Comparison of ENCODE assay signal across 20 cellular contexts in the genomic region with DNA sequence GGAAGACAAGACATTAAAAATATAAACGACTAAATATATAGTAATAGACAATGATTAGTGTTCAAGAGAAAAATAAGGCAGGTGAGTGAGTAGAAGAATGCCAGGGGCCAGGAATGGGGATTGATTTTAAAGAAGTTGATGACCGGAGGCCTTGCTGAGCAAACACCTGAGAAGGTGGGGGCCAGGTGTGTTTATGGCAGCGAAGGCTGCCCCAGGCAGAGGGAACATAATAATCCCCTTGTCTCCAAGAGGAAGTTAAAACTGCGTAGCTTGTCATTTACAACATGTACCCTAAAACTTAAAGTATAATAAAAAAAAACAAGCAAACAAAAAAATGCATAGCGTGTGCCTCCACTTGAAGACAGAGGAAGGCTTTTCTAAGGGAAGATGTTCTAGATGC.
DNase-seq lines count a peak whose midpoint lies in the region; ATAC-seq and TF ChIP-seq lines count a peak whose summit lies in the region.
"Had no signal": no experiment of that assay in that cellular context is flagged by ENCODE, and none has a peak within 500 bp of the region (broad histone marks: within the 10 kb centered on the region; RNA-seq: fewer than 3 reads in every experiment).

No MANE protein-coding gene starts in this region.

- H3K27me3 Mint-ChIP-seq in MCF 10A (ENCODE audit: insufficient read depth, unreplicated experiment) = no peaks in the 10 kb centered on the region
- H3K27me3 Mint-ChIP-seq: B cell had no signal

- no peak overlapping the region for H3K27ac ChIP-seq in breast epithelium
- peak overlapping the region in 3 of 4 donors; percentile 8 to 73 (median 66) for H3K27ac ChIP-seq in transverse colon
- H3K27ac ChIP-seq in esophagus squamous epithelium = no peak overlapping the region
- H3K27ac ChIP-seq: 22Rv1, BLaER1 had no signal

- in situ Hi-C loops in transverse colon (cut with MboI; ENCODE audit: low pct_ligation_motif_present in 1 of 4, low pct_unique_long_range_greater_than_20kb in 1 of 4, low sequenced_read_pairs in 3 of 4) = no loop called here

- peaks cover 33% of the 10 kb centered on the region for H3K4me1 Mint-ChIP-seq in MCF 10A (ENCODE audit: insufficient read depth, unreplicated experiment)
- H3K4me1 Mint-ChIP-seq: GM23338, H9 had no signal

- no peak for TF ChIP-seq EP300 in transverse colon (IDR thresholded peaks at IDR 0.05; ENCODE audit: low read depth)

- TF ChIP-seq POLR2A in breast epithelium (IDR thresholded peaks at IDR 0.05) (no peak), transverse colon (IDR thresholded peaks at IDR 0.05) (no peak), esophagus squamous epithelium (IDR thresholded peaks at IDR 0.05) (no peak)

- H3K4me3 ChIP-seq in breast epithelium (no peak overlapping the region), mucosa of descending colon (no peak overlapping the region), transverse colon (no peak overlapping the region), esophagus squamous epithelium (no peak overlapping the region)
- H3K4me3 ChIP-seq: BLaER1, GM12878, GM23338 had no signal

- intact Hi-C loops in MCF 10A (cut with micrococcal nuclease) (no loop called here), breast epithelium (cut with DNase I; ENCODE audit: low total_unique reads) (no loop called here), mucosa of descending colon (cut with DNase I, micrococcal nuclease) (no loop called here), transverse colon (cut with DNase I; ENCODE audit: low total_unique reads) (no loop called here), esophagus squamous epithelium (cut with DNase I) (no loop called here)

- H3K9me3 Mint-ChIP-seq in MCF 10A (ENCODE audit: unreplicated experiment) = no peaks in the 10 kb centered on the region
- H3K9me3 Mint-ChIP-seq: CD14-positive monocyte; CD4-positive, alpha-beta T cell; CD8-positive, alpha-beta memory T cell; GM23338; H9 had no signal

- ATAC-seq in mucosa of descending colon = peak; percentile 76
- no peak for ATAC-seq in GM19035 (IDR thresholded peaks at IDR 0.05; ENCODE audit: unreplicated experiment)
- ATAC-seq: GM12878, HCT116 had no signal

- no TSS peak for BruUV-seq in MCF 10A (replicated peaks; lab: Mats Ljungman, UMichigan)

- H3K27ac Mint-ChIP-seq in MCF 10A (ENCODE audit: low read depth, unreplicated experiment) = peak overlapping the region; percentile 58
- H3K27ac Mint-ChIP-seq: B cell; CD14-positive monocyte; CD4-positive, alpha-beta T cell; CD8-positive, alpha-beta memory T cell; GM23338; H9 had no signal

- TF ChIP-seq CTCF in MCF 10A (IDR thresholded peaks at IDR 0.05; ENCODE audit: unreplicated experiment) (no peak), breast epithelium (IDR thresholded peaks at IDR 0.05) (no peak), mucosa of descending colon (IDR thresholded peaks at IDR 0.05) (no peak), transverse colon (IDR thresholded peaks at IDR 0.05) (no peak), esophagus squamous epithelium (IDR thresholded peaks at IDR 0.05) (no peak)

- POLR2A ChIA-PET in MCF 10A (lab: Yijun Ruan, JAX) = interaction anchor here (0.6 to 1.6 kb wide), 4 partner anchors 157 to 899 kb away, joined by 3 to 5 read pairs (median 4); no protein-coding TSS in a partner anchor

- WGBS in transverse colon (ENCODE audit: low coverage in 1 of 2), 2 donors = 58 to 84% methylated on average over 3 to 5 of the region's 5 CpGs
- WGBS in esophagus squamous epithelium, 2 donors = 84 to 85% methylated on average over 5 of the region's 5 CpGs

- H3K36me3 ChIP-seq in breast epithelium (no peaks in the 10 kb centered on the region), mucosa of descending colon (ENCODE audit: low read depth) (no peaks in the 10 kb centered on the region), transverse colon (no peaks in the 10 kb centered on the region), esophagus squamous epithelium (no peaks in the 10 kb centered on the region)
- H3K36me3 ChIP-seq: BLaER1 had no signal

- no peak for DNase-seq in MCF 10A (ENCODE audit: unreplicated experiment)
- DNase-seq in breast epithelium (ENCODE audit: low spot score in 2 of 2) = no peak
- peak; percentile 39 to 65 (median 48) for DNase-seq in mucosa of descending colon
- DNase-seq in transverse colon = peak; percentile 46
- no peak for DNase-seq in esophagus squamous epithelium (lab: John Stamatoyannopoulos, UW)
- DNase-seq: CD4-positive, alpha-beta T cell; CD8-positive, alpha-beta memory T cell; DMS 273 treated with DMSO at 0.1 percent for 48 hours; DMS79; EL; GDM1; H9 had no signal

- no peaks in the 10 kb centered on the region for H3K4me1 ChIP-seq in breast epithelium
- peaks cover 22% of the 10 kb centered on the region for H3K4me1 ChIP-seq in mucosa of descending colon (ENCODE audit: low read depth)
- peaks cover 18 to 39% (median 27%) of the 10 kb centered on the region in 4 donors for H3K4me1 ChIP-seq in transverse colon
- peaks cover 8 to 43% (median 9%) of the 10 kb centered on the region in 3 donors for H3K4me1 ChIP-seq in esophagus squamous epithelium

- no peaks in the 10 kb centered on the region for H3K9me3 ChIP-seq in breast epithelium
- H3K9me3 ChIP-seq in mucosa of descending colon = no peaks in the 10 kb centered on the region
- no peaks in the 10 kb centered on the region for H3K9me3 ChIP-seq in transverse colon
- H3K9me3 ChIP-seq in esophagus squamous epithelium = no peaks in the 10 kb centered on the region
- H3K9me3 ChIP-seq: BLaER1 had no signal

- no peaks in the 10 kb centered on the region for H3K36me3 Mint-ChIP-seq in MCF 10A (ENCODE audit: insufficient read depth, unreplicated experiment)
- H3K36me3 Mint-ChIP-seq: CD14-positive monocyte had no signal

- CTCF ChIA-PET in MCF 10A (lab: Yijun Ruan, JAX) = no interaction called here

- H3K27me3 ChIP-seq in breast epithelium (no peaks in the 10 kb centered on the region), transverse colon (no peaks in the 10 kb centered on the region), esophagus squamous epithelium (peaks cover 0 to 12% (median 0%) of the 10 kb centered on the region in 4 donors)
- H3K27me3 ChIP-seq: BLaER1 had no signal

- no peak overlapping the region for H3K4me3 Mint-ChIP-seq in MCF 10A (ENCODE audit: unreplicated experiment)
- H3K4me3 Mint-ChIP-seq: B cell; CD14-positive monocyte; CD4-positive, alpha-beta T cell; CD8-positive, alpha-beta memory T cell; GM23338; H9 had no signal

Comparison
In these comparisons a context has a peak if more than half of its experiments do, and no peak if none do; other contexts are left out.
1. DNase-seq: peak in mucosa of descending colon (3 of 3) and transverse colon (single experiment); none in MCF 10A (single experiment), breast epithelium (0 of 2) and esophagus squamous epithelium (single experiment).
2. H3K27ac ChIP-seq: peak in transverse colon (3 of 4); none in breast epithelium (0 of 2) and esophagus squamous epithelium (0 of 4).